Comparison of ENCODE assay signal across 10 cellular contexts in the genomic region with DNA sequence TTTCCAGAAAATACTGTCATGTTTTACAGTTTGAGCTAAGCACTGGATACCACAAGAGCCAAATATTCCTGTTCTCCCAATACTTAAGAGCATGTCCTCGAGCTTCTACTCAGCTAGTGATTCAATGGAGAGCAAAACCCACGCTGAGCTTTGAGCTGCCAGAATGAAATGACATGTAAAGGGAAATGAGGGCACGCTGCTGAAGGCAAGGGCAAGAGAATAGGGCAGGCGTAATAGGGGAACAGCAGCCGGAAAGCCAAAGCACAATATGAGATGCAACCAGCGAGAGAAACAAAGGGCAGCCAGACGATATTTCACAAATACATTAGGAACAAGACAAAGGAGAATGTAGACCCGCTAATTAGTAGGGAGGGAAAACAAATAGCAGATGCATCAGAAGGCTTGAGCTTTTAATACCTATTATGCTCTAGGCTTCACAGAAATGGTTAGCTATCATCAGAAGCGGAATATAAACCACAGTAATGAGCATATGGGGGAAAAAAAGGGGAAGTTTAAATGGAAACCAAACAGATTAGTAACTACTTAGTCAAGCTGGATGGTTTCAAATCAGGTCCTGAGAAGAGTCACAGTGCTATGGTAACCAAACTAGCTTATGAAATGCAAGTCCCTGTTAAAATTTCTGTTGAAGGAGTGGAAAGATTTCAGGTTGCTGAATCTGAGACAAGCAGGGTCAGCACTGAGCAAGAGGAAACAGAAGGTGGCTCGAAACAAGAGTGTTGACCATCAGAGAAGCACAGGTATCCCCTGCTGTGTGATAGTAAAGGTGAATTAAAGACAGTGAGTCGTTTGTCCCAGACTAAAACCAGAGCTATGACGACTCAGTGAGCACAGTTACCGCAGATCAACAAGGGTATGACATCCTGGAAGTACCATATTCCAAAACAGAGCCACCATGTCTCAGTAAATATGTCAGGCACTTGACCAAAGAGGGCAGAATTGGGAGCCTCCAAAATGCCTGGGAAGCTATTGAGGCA.
A peak's percentile ranks its signal among the peaks of the same experiment; 100 is the strongest.
DNase-seq lines count a peak whose midpoint lies in the region; ATAC-seq and TF ChIP-seq lines count a peak whose summit lies in the region.
"Had no signal": no experiment of that assay in that cellular context is flagged by ENCODE, and none has a peak within 500 bp of the region (broad histone marks: within the 10 kb centered on the region; RNA-seq: fewer than 3 reads in every experiment).

No MANE protein-coding gene starts in this region.

- H3K27me3 Mint-ChIP-seq in activated T-helper 17 cell treated with anti-CD3 and anti-CD28 coated beads, Interleukin-2, amount 50 U/mL, for 72 hours: peaks cover 21% of the 10 kb centered on the region
- peaks cover 0 to 6% of the 10 kb centered on the region in 2 donors for H3K27me3 Mint-ChIP-seq in natural killer cell (ENCODE audit: low read depth in 2 of 2)

- no peak for TF ChIP-seq POLR2A in right lobe of liver (IDR thresholded peaks at IDR 0.05)

- H3K4me3 ChIP-seq in right lobe of liver: no peak overlapping the region
- H3K4me3 ChIP-seq: left lung had no signal

- H3K4me1 Mint-ChIP-seq in activated T-helper 17 cell treated with anti-CD3 and anti-CD28 coated beads, Interleukin-2, amount 50 U/mL, for 72 hours: no peaks in the 10 kb centered on the region
- H3K4me1 Mint-ChIP-seq in natural killer cell: no peaks in the 10 kb centered on the region

- DNase-seq in HuH-7.5 (ENCODE audit: low spot score) (no peak), NCI-H2029 treated with DMSO at 0.1 percent for 48 hours (lab: John Stamatoyannopoulos, UW) (no peak), natural killer cell (no peak), right lobe of liver (no peak)
- DNase-seq: left lung, NCI-H187 treated with DMSO at 0.1 percent for 48 hours had no signal

- no peaks in the 10 kb centered on the region for H3K27me3 ChIP-seq in right lobe of liver
- H3K27me3 ChIP-seq: left lung had no signal

- no peak overlapping the region for H3K27ac ChIP-seq in right lobe of liver
- H3K27ac ChIP-seq: left lung had no signal

- WGBS in right lobe of liver (ENCODE audit: insufficient coverage, low coverage, low lambda C conversion rate, missing lambda C conversion rate): 44% methylated on average over 13 of the region's 13 CpGs

- H3K9me3 Mint-ChIP-seq in activated T-helper 17 cell treated with anti-CD3 and anti-CD28 coated beads, Interleukin-2, amount 50 U/mL, for 72 hours: no peaks in the 10 kb centered on the region
- no peaks in the 10 kb centered on the region for H3K9me3 Mint-ChIP-seq in natural killer cell

- H3K4me1 ChIP-seq in right lobe of liver: no peaks in the 10 kb centered on the region
- H3K4me1 ChIP-seq: left lung had no signal

- H3K4me3 Mint-ChIP-seq in activated T-helper 17 cell treated with anti-CD3 and anti-CD28 coated beads, Interleukin-2, amount 50 U/mL, for 72 hours: no peak overlapping the region
- H3K4me3 Mint-ChIP-seq in natural killer cell: no peak overlapping the region

- intact Hi-C loops in natural killer cell (cut with micrococcal nuclease): no loop called here
- intact Hi-C loops in right lobe of liver (cut with DNase I): no loop called here

- H3K9me3 ChIP-seq in right lobe of liver: no peaks in the 10 kb centered on the region
- H3K9me3 ChIP-seq: left lung had no signal

- H3K27ac Mint-ChIP-seq in activated T-helper 17 cell treated with anti-CD3 and anti-CD28 coated beads, Interleukin-2, amount 50 U/mL, for 72 hours: peak overlapping the region; percentile 73
- H3K27ac Mint-ChIP-seq in natural killer cell: no peak overlapping the region

- ATAC-seq in GM18511 (IDR thresholded peaks at IDR 0.05; ENCODE audit: unreplicated experiment) (peak; percentile 95), GM21447 (IDR thresholded peaks at IDR 0.05; ENCODE audit: unreplicated experiment) (peak; percentile 82), HG03432 (IDR thresholded peaks at IDR 0.05; ENCODE audit: unreplicated experiment) (peak; percentile 97), natural killer cell (no peak), right lobe of liver (no peak)
- ATAC-seq in activated T-helper 17 cell treated with anti-CD3 and anti-CD28 coated beads, Interleukin-2, amount 50 U/mL, for 72 hours (replicated peaks): peak; percentile 88
- ATAC-seq: left lung had no signal

- TF ChIP-seq CTCF in natural killer cell (IDR thresholded peaks at IDR 0.05) (no peak), right lobe of liver (IDR thresholded peaks at IDR 0.05) (no peak)

- no peaks in the 10 kb centered on the region for H3K36me3 ChIP-seq in right lobe of liver
- H3K36me3 ChIP-seq: left lung had no signal

- no peaks in the 10 kb centered on the region for H3K36me3 Mint-ChIP-seq in activated T-helper 17 cell treated with anti-CD3 and anti-CD28 coated beads, Interleukin-2, amount 50 U/mL, for 72 hours (ENCODE audit: low read depth)
- H3K36me3 Mint-ChIP-seq in natural killer cell: no peaks in the 10 kb centered on the region

Comparison
In these comparisons a context has a peak if more than half of its experiments do, and no peak if none do; other contexts are left out.
1. ATAC-seq: peak in GM18511 (single experiment), GM21447 (single experiment), HG03432 (single experiment) and activated T-helper 17 cell treated with anti-CD3 and anti-CD28 coated beads, Interleukin-2, amount 50 U/mL, for 72 hours (single experiment); none in natural killer cell (0 of 3) and right lobe of liver (0 of 4).